Comparison of ENCODE assay signal across 12 cellular contexts in the genomic region with DNA sequence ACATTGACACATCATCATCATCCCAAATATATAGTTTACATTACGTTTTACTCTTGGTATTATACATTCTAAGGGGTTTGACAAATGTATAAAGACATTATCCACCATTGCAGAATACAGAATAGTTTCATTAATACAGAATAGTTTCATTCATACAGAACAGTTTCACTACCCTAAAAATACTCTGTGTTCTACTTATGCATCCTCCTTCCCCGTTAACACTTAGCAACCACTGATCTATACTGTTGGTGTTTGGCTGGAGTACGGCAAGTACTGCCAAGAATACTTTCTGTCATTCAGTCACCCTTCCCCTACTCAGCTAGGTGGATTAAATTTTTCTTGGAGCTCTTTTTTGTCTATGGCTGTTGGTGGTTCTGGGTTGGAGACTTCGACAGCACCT. TPM values are rescaled to one million over a fixed set of nuclear protein-coding genes. Genes with fewer than 3 reads are reported as not detected.
DNase-seq lines count a peak whose midpoint lies in the region; ATAC-seq and TF ChIP-seq lines count a peak whose summit lies in the region.
"Had no signal": no experiment of that assay in that cellular context is flagged by ENCODE, and none has a peak within 500 bp of the region (broad histone marks: within the 10 kb centered on the region; RNA-seq: fewer than 3 reads in every experiment).

No MANE protein-coding gene starts in this region.

- H3K9me3 ChIP-seq in vagina, result no peaks in the 10 kb centered on the region

- H3K4me3 ChIP-seq in vagina, result no peak overlapping the region

- peak; percentile 100 for ATAC-seq in GM18498 (IDR thresholded peaks at IDR 0.05; ENCODE audit: unreplicated experiment)
- ATAC-seq in GM19438 (IDR thresholded peaks at IDR 0.05; ENCODE audit: low read depth, unreplicated experiment), result peak; percentile 97
- ATAC-seq in HG02852 (IDR thresholded peaks at IDR 0.05; ENCODE audit: unreplicated experiment), result peak; percentile 96
- peak; percentile 97 for ATAC-seq in HG03565 (IDR thresholded peaks at IDR 0.05; ENCODE audit: unreplicated experiment)
- ATAC-seq in foreskin keratinocyte, result no peak
- ATAC-seq: stimulated activated naive CD8-positive, alpha-beta T cell treated with anti-CD3 and anti-CD28 coated beads, Interleukin-15, amount 100 ng/mL, for 72 hours had no signal

- intact Hi-C loops in vagina (cut with DNase I), result no loop called here

- H3K27ac ChIP-seq in vagina (no peak overlapping the region), foreskin keratinocyte (no peak overlapping the region)
- H3K27ac ChIP-seq: brain microvascular endothelial cell had no signal

- TF ChIP-seq POLR2A in vagina (IDR thresholded peaks at IDR 0.05), result no peak

- H3K4me1 ChIP-seq in vagina, result no peaks in the 10 kb centered on the region
- H3K4me1 ChIP-seq in foreskin keratinocyte, result peaks cover 10% of the 10 kb centered on the region

- no peaks in the 10 kb centered on the region for H3K27me3 ChIP-seq in vagina
- H3K27me3 ChIP-seq in foreskin keratinocyte, result no peaks in the 10 kb centered on the region
- H3K27me3 ChIP-seq: brain microvascular endothelial cell had no signal

- DNase-seq in vagina (ENCODE audit: extremely low spot score in 2 of 2) (no peak), foreskin keratinocyte (no peak), DMS79 (lab: John Stamatoyannopoulos, UW) (no peak), NCI-H2196 (lab: John Stamatoyannopoulos, UW; ENCODE audit: unreplicated experiment) (no peak)
- DNase-seq: activated T-cell treated with anti-CD3 and anti-CD28 coated beads for 4 hours; brain microvascular endothelial cell; NCI-H1048; stimulated activated naive CD8-positive, alpha-beta T cell treated with anti-CD3 and anti-CD28 coated beads, Interleukin-15, amount 100 ng/mL, for 72 hours had no signal

- TF ChIP-seq CTCF in vagina (IDR thresholded peaks at IDR 0.05) (no peak), foreskin keratinocyte (conservative IDR thresholded peaks at IDR 0.05) (no peak)

- no peaks in the 10 kb centered on the region for H3K36me3 ChIP-seq in vagina
- H3K36me3 ChIP-seq: brain microvascular endothelial cell had no signal

RNA-seq across cellular contexts. Expression of a gene that starts 33.4 kb away (rescaled TPM):
- total RNA-seq in vagina, result not detected
- 0.37 and 0.67 TPM in 2 replicates for total RNA-seq in foreskin keratinocyte
- 0.03 and 0.27 TPM in 2 replicates for polyA plus RNA-seq in foreskin keratinocyte
